16 cellular contexts compared by ENCODE assay signal in genomic region chr22:20065896-20066616, GRCh38. TPM values are rescaled to one million over a fixed set of nuclear protein-coding genes. Genes with fewer than 3 reads are reported as not detected.
A peak's percentile ranks its signal among the peaks of the same experiment; 100 is the strongest.
DNase-seq lines count a peak whose midpoint lies in the region; ATAC-seq and TF ChIP-seq lines count a peak whose summit lies in the region.
"Had no signal": no experiment of that assay in that cellular context is flagged by ENCODE, and none has a peak within 500 bp of the region (broad histone marks: within the 10 kb centered on the region; RNA-seq: fewer than 3 reads in every experiment).

No MANE protein-coding gene starts in this region.

- no peaks in the 10 kb centered on the region for H3F3A ChIP-seq in neural progenitor cell (ENCODE audit: low read depth)

- no peak overlapping the region for H3K4ac ChIP-seq in neuronal stem cell (ENCODE audit: low read length)

- no peak overlapping the region for H2BK15ac ChIP-seq in neuronal stem cell (ENCODE audit: low read length)

- peaks cover 6% of the 10 kb centered on the region for H3K4me1 Mint-ChIP-seq in neural progenitor cell

- H4K91ac ChIP-seq in neuronal stem cell (ENCODE audit: low read depth, low read length, poor library complexity), result no peak overlapping the region

- peak overlapping the region; percentile 41 for H2BK12ac ChIP-seq in neuronal stem cell (ENCODE audit: low read length)

- ATAC-seq in Right ventricle myocardium inferior, result no peak
- ATAC-seq: CD8-positive, alpha-beta T cell; HCT116 had no signal

- POLR2A ChIA-PET in RWPE1 (lab: Yijun Ruan, JAX; ENCODE audit: low non-redundant PET), result no interaction called here

- intact Hi-C loops in Right ventricle myocardium inferior (cut with DNase I) (no loop called here), cardiac septum (cut with DNase I) (no loop called here), tibial artery (cut with DNase I; ENCODE audit: low total_unique reads) (no loop called here)

- H3K9me3 Mint-ChIP-seq in neural progenitor cell, result no peaks in the 10 kb centered on the region
- H3K9me3 Mint-ChIP-seq: CD8-positive, alpha-beta T cell had no signal

- H2AFZ ChIP-seq in neuronal stem cell (ENCODE audit: low read length) (no peak overlapping the region), neural progenitor cell (replicated peaks) (no peak overlapping the region)

- H3K9ac ChIP-seq in neuronal stem cell (ENCODE audit: low read depth, low read length, poor library complexity), result no peak overlapping the region
- H3K9ac ChIP-seq in neural progenitor cell, result no peak overlapping the region
- H3K9ac ChIP-seq: BLaER1 treated with 17β-estradiol and CSF1 and Interleukin-3, amounts not matched to agents 10 nM and 100 nM had no signal

- no peak overlapping the region for H3K4me3 ChIP-seq in neuronal stem cell (ENCODE audit: low read length in 2 of 2)
- H3K4me3 ChIP-seq in neural progenitor cell, result no peak overlapping the region
- no peak overlapping the region for H3K4me3 ChIP-seq in tibial artery
- H3K4me3 ChIP-seq: BLaER1 treated with 17β-estradiol and CSF1 and Interleukin-3, amounts not matched to agents 10 nM and 100 nM had no signal

- no peak overlapping the region for H2BK120ac ChIP-seq in neuronal stem cell (ENCODE audit: low read depth, low read length)

- H3K14ac ChIP-seq in neuronal stem cell (ENCODE audit: low read length), result peak overlapping the region; percentile 31

- no peak overlapping the region for H2AK5ac ChIP-seq in neuronal stem cell (ENCODE audit: low read depth, low read length)

- H3K36me3 ChIP-seq in neuronal stem cell (replicated peaks in 1 of 2; ENCODE audit: control insufficient read depth in 2 of 2, insufficient read depth in 2 of 2, low read length in 2 of 2) (peaks cover 3 to 4% of the 10 kb centered on the region in 2 donors), neural progenitor cell (no peaks in the 10 kb centered on the region), tibial artery (peaks cover 28 to 54% (median 43%) of the 10 kb centered on the region in 3 donors)

- peak overlapping the region; percentile 25 for H3K23ac ChIP-seq in neuronal stem cell (ENCODE audit: low read depth, low read length, poor library complexity)

- no peaks in the 10 kb centered on the region for H3K9me3 ChIP-seq in neuronal stem cell (replicated peaks in 1 of 2; ENCODE audit: control insufficient read depth in 2 of 2, insufficient read depth in 1 of 2, low read depth in 1 of 2, low read length in 2 of 2)
- no peaks in the 10 kb centered on the region for H3K9me3 ChIP-seq in neural progenitor cell (ENCODE audit: low read depth)
- no peaks in the 10 kb centered on the region for H3K9me3 ChIP-seq in tibial artery
- H3K9me3 ChIP-seq: BLaER1 treated with 17β-estradiol and CSF1 and Interleukin-3, amounts not matched to agents 10 nM and 100 nM had no signal

- no peak overlapping the region for H4K8ac ChIP-seq in neuronal stem cell (ENCODE audit: low read depth, low read length)

- H3K27me3 ChIP-seq in neuronal stem cell (ENCODE audit: control insufficient read depth in 3 of 3, insufficient read depth in 3 of 3, low read depth in 1 of 3, low read length in 3 of 3) (no peaks in the 10 kb centered on the region), neural progenitor cell (no peaks in the 10 kb centered on the region), tibial artery (no peaks in the 10 kb centered on the region)
- H3K27me3 ChIP-seq: BLaER1 treated with 17β-estradiol and CSF1 and Interleukin-3, amounts not matched to agents 10 nM and 100 nM had no signal

- H3K79me1 ChIP-seq in neuronal stem cell (ENCODE audit: low read depth, low read length), result no peaks in the 10 kb centered on the region

- no peaks in the 10 kb centered on the region for H4K20me1 ChIP-seq in neural progenitor cell (ENCODE audit: low read depth)

- H3K27me3 Mint-ChIP-seq in neural progenitor cell (ENCODE audit: insufficient read depth, low read depth), result no peaks in the 10 kb centered on the region

- no peak overlapping the region for H3K4me3 Mint-ChIP-seq in neural progenitor cell
- H3K4me3 Mint-ChIP-seq: CD8-positive, alpha-beta T cell had no signal

- H3K4me2 ChIP-seq in neuronal stem cell (ENCODE audit: insufficient read depth, low read length, poor library complexity, severe bottlenecking) (no peak overlapping the region), neural progenitor cell (no peak overlapping the region)
- H3K4me2 ChIP-seq: BLaER1 treated with 17β-estradiol and CSF1 and Interleukin-3, amounts not matched to agents 10 nM and 100 nM had no signal

- peaks cover 2% of the 10 kb centered on the region for H3K36me3 Mint-ChIP-seq in neural progenitor cell

- no CpG with 5 or more reads among the region's 14 CpGs for WGBS in neuronal stem cell (ENCODE audit: extremely low coverage in 2 of 2, insufficient read length in 2 of 2, insufficient replicate concordance in 1 of 2), 2 donors

- DNase-seq in Right ventricle myocardium inferior (ENCODE audit: missing footprints), result peak; percentile 34
- no peak for DNase-seq in cardiac septum (ENCODE audit: low spot score)
- DNase-seq in RWPE1 (ENCODE audit: low spot score), result no peak
- no peak for DNase-seq in neuronal stem cell (ENCODE audit: low spot score)
- DNase-seq in neural progenitor cell (ENCODE audit: low spot score), result no peak
- no peak for DNase-seq in NK-92 treated with Interleukin-12 subunit alpha and Interleukin-12 subunit beta, amount 100 ng/mL, for 24 hours (lab: John Stamatoyannopoulos, UW)
- no peak for DNase-seq in tibial artery
- DNase-seq: 8988T; Calu3; CD8-positive, alpha-beta T cell; DMS79 treated with DMSO at 0.1 percent for 48 hours; GF-D8; GOT3; H7 had no signal

- no peak overlapping the region for H3K18ac ChIP-seq in neuronal stem cell (ENCODE audit: low read length)

- CTCF ChIA-PET in RWPE1 (lab: Yijun Ruan, JAX), result no interaction called here

- TF ChIP-seq CTCF in RWPE1 (conservative IDR thresholded peaks at IDR 0.05; ENCODE audit: low read depth) (no peak), neural progenitor cell (IDR thresholded peaks at IDR 0.05) (no peak), tibial artery (IDR thresholded peaks at IDR 0.05) (no peak)

- H3K79me2 ChIP-seq in neural progenitor cell (ENCODE audit: low read depth), result no peaks in the 10 kb centered on the region

- no peak overlapping the region for H3K27ac Mint-ChIP-seq in neural progenitor cell
- H3K27ac Mint-ChIP-seq: CD8-positive, alpha-beta T cell had no signal

- H2BK5ac ChIP-seq in neuronal stem cell (ENCODE audit: low read length), result no peak overlapping the region

- H3K4me1 ChIP-seq in neuronal stem cell (ENCODE audit: control insufficient read depth in 2 of 2, insufficient read depth in 1 of 2, low read depth in 1 of 2, low read length in 2 of 2) (peaks cover 0 to 6% of the 10 kb centered on the region in 2 donors), neural progenitor cell (no peaks in the 10 kb centered on the region), tibial artery (no peaks in the 10 kb centered on the region)

- H3K27ac ChIP-seq in RWPE1 (0 out of 2 replicates have a peak overlapping the region, but pooled peaks have one; percentile 8), neuronal stem cell (replicated peaks; ENCODE audit: low read length) (no peak overlapping the region), neural progenitor cell (no peak overlapping the region), tibial artery (no peak overlapping the region)
- H3K27ac ChIP-seq: BLaER1 treated with 17β-estradiol and CSF1 and Interleukin-3, amounts not matched to agents 10 nM and 100 nM had no signal

RNA-seq across cellular contexts. Expression of gene DGCR8, which starts 14.0 kb away (rescaled TPM):
- total RNA-seq in Right ventricle myocardium inferior (18.0 TPM), cardiac septum (19.1 TPM), neural progenitor cell (ENCODE audit: low replicate concordance) (29.1 and 39.7 TPM in 2 replicates)
- 16.3 TPM for polyA plus RNA-seq in neuronal stem cell (2013, experiment 1 of 2)
- 16.3 TPM for polyA plus RNA-seq in neuronal stem cell (2013, experiment 2 of 2)

RNA-seq across cellular contexts. Expression of gene TANGO2, which starts 45.1 kb away (rescaled TPM):
- 54.6 TPM for total RNA-seq in Right ventricle myocardium inferior
- total RNA-seq in cardiac septum, result 84.5 TPM
- polyA plus RNA-seq in neuronal stem cell (2013, experiment 1 of 2), result 4.9 TPM
- 4.2 TPM for polyA plus RNA-seq in neuronal stem cell (2013, experiment 2 of 2)
- total RNA-seq in neural progenitor cell (ENCODE audit: low replicate concordance), result 9.1 and 10.0 TPM in 2 replicates

RNA-seq across cellular contexts. Expression of gene ARVCF, which starts 49.4 kb away (rescaled TPM):
- 30.5 TPM for total RNA-seq in Right ventricle myocardium inferior
- total RNA-seq in cardiac septum, result 46.8 TPM
- polyA plus RNA-seq in neuronal stem cell (2013, experiment 1 of 2), result 35.3 TPM
- polyA plus RNA-seq in neuronal stem cell (2013, experiment 2 of 2), result 32.4 TPM
- total RNA-seq in neural progenitor cell (ENCODE audit: low replicate concordance), result 35.4 and 159 TPM in 2 replicates

RNA-seq across cellular contexts. Expression of gene RANBP1, which starts 49.8 kb away (rescaled TPM):
- 42.7 TPM for total RNA-seq in Right ventricle myocardium inferior
- total RNA-seq in cardiac septum, result 45.9 TPM
- polyA plus RNA-seq in neuronal stem cell (2013, experiment 1 of 2), result 496 TPM
- polyA plus RNA-seq in neuronal stem cell (2013, experiment 2 of 2), result 494 TPM
- 874 and 918 TPM in 2 replicates for total RNA-seq in neural progenitor cell (ENCODE audit: low replicate concordance)

RNA-seq across cellular contexts. Expression of gene TRMT2A, which starts 51.0 kb away (rescaled TPM):
- 24.5 TPM for total RNA-seq in Right ventricle myocardium inferior
- 24.0 TPM for total RNA-seq in cardiac septum
- 21.2 TPM for polyA plus RNA-seq in neuronal stem cell (2013, experiment 1 of 2)
- 21.9 TPM for polyA plus RNA-seq in neuronal stem cell (2013, experiment 2 of 2)
- total RNA-seq in neural progenitor cell (ENCODE audit: low replicate concordance), result 24.3 and 39.7 TPM in 2 replicates
